ENCODE assay signal across 1 cellular context in the genomic region with DNA sequence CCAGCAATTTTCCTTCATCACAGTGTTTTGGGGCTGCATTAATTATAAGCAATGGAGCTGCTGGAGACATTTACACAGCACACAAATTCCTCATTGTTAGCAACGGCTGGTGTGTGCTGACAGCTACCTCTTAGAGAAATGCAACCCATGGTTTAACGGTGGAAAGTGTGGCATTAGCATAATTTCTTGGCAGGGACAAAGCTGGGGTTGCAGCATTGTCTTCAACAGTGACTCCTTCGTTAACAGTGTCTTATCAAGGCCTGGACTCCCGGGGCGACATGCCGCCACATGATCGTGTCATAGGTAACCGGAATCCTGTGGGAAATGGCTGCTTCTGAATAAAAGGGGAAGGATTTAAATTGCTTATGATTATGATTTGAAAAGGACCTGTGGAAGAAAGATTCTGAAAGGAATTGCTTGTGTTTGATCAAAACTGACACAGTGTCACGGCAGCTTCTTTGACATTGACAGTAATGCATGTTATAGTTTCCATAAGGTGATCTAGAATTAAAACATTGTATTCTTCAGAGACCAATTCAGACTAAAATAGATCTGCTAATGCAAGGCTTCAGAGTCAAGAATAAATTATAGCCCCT.
TF ChIP-seq lines count a peak whose summit lies in the region.

No MANE protein-coding gene starts in this region.

TF ChIP-seq in HEK293, 187 proteins besides CTCF, POLR2A, EP300 and RAD21 (continued from another document):
- TF ChIP-seq, protein P1, sequence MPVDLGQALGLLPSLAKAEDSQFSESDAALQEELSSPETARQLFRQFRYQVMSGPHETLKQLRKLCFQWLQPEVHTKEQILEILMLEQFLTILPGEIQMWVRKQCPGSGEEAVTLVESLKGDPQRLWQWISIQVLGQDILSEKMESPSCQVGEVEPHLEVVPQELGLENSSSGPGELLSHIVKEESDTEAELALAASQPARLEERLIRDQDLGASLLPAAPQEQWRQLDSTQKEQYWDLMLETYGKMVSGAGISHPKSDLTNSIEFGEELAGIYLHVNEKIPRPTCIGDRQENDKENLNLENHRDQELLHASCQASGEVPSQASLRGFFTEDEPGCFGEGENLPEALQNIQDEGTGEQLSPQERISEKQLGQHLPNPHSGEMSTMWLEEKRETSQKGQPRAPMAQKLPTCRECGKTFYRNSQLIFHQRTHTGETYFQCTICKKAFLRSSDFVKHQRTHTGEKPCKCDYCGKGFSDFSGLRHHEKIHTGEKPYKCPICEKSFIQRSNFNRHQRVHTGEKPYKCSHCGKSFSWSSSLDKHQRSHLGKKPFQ (tag by site-specific recombination; IDR thresholded peaks at IDR 0.05) = no peak
- TF ChIP-seq ZBTB48 (tag by site-specific recombination; IDR thresholded peaks at IDR 0.05) (no peak), ZNF48 (tag by site-specific recombination; IDR thresholded peaks at IDR 0.05) (no peak), ZNF24 (tag by site-specific recombination; IDR thresholded peaks at IDR 0.05) (0 out of 2 replicates have a peak, but pooled peaks have one; percentile 35), OVOL3 (tag by site-specific recombination; IDR thresholded peaks at IDR 0.05) (no peak), ZNF664 (tag by site-specific recombination; IDR thresholded peaks at IDR 0.05) (no peak), ZNF274 (IDR thresholded peaks at IDR 0.05; ENCODE audit: low read length) (no peak), ZNF274 (tag by site-specific recombination; IDR thresholded peaks at IDR 0.05; ENCODE audit: borderline replicate concordance) (no peak), ZNF157 (tag by site-specific recombination; IDR thresholded peaks at IDR 0.05) (no peak), ZNF610 (tag by site-specific recombination; IDR thresholded peaks at IDR 0.05; ENCODE audit: borderline replicate concordance) (no peak), HOXD13 (CRISPR knock-in tag; IDR thresholded peaks at IDR 0.05; ENCODE audit: borderline replicate concordance) (no peak), KLF1 (tag by site-specific recombination; IDR thresholded peaks at IDR 0.05) (no peak), ZIC2 (tag by site-specific recombination; IDR thresholded peaks at IDR 0.05) (peak; percentile 75; the same call in 1 of the 2 replicates), KLF16 (tag by site-specific recombination; IDR thresholded peaks at IDR 0.05) (no peak), ZNF843 (tag by site-specific recombination; IDR thresholded peaks at IDR 0.05) (peak; percentile 74), IKZF3 (tag by site-specific recombination; IDR thresholded peaks at IDR 0.05) (no peak), ZNF311 (tag by site-specific recombination; IDR thresholded peaks at IDR 0.05; ENCODE audit: borderline replicate concordance) (no peak), YY2 (tag by site-specific recombination; IDR thresholded peaks at IDR 0.05) (no peak), ZNF558 (tag by site-specific recombination; IDR thresholded peaks at IDR 0.05) (no peak; the same call in 1 of the 2 replicates), ZNF169 (tag by site-specific recombination; IDR thresholded peaks at IDR 0.05) (no peak), ZNF629 (tag by site-specific recombination; IDR thresholded peaks at IDR 0.05) (0 out of 2 replicates have a peak, but pooled peaks have one; percentile 28), ZNF223 (tag by site-specific recombination; IDR thresholded peaks at IDR 0.05) (no peak), ZNF138 (tag by site-specific recombination; IDR thresholded peaks at IDR 0.05; ENCODE audit: borderline replicate concordance) (no peak), ZNF146 (tag by site-specific recombination; IDR thresholded peaks at IDR 0.05) (no peak), ZNF140 (tag by site-specific recombination; IDR thresholded peaks at IDR 0.05) (no peak), ZNF544 (tag by site-specific recombination; IDR thresholded peaks at IDR 0.05) (no peak), KLF7 (tag by site-specific recombination; IDR thresholded peaks at IDR 0.05; ENCODE audit: borderline replicate concordance) (no peak), SP2 (tag by site-specific recombination; IDR thresholded peaks at IDR 0.05) (no peak), ZNF561 (tag by site-specific recombination; IDR thresholded peaks at IDR 0.05; ENCODE audit: borderline replicate concordance) (peak; percentile 87; the same call in 1 of the 2 replicates), ZSCAN30 (tag by site-specific recombination; IDR thresholded peaks at IDR 0.05) (peak; percentile 81; the same call in 1 of the 2 replicates), OSR2 (tag by site-specific recombination; IDR thresholded peaks at IDR 0.05) (peak; percentile 89), ZNF670 (tag by site-specific recombination; IDR thresholded peaks at IDR 0.05; ENCODE audit: low read depth) (no peak), ZNF660 (tag by site-specific recombination; IDR thresholded peaks at IDR 0.05) (peak; percentile 84)
- TF ChIP-seq, protein P2, sequence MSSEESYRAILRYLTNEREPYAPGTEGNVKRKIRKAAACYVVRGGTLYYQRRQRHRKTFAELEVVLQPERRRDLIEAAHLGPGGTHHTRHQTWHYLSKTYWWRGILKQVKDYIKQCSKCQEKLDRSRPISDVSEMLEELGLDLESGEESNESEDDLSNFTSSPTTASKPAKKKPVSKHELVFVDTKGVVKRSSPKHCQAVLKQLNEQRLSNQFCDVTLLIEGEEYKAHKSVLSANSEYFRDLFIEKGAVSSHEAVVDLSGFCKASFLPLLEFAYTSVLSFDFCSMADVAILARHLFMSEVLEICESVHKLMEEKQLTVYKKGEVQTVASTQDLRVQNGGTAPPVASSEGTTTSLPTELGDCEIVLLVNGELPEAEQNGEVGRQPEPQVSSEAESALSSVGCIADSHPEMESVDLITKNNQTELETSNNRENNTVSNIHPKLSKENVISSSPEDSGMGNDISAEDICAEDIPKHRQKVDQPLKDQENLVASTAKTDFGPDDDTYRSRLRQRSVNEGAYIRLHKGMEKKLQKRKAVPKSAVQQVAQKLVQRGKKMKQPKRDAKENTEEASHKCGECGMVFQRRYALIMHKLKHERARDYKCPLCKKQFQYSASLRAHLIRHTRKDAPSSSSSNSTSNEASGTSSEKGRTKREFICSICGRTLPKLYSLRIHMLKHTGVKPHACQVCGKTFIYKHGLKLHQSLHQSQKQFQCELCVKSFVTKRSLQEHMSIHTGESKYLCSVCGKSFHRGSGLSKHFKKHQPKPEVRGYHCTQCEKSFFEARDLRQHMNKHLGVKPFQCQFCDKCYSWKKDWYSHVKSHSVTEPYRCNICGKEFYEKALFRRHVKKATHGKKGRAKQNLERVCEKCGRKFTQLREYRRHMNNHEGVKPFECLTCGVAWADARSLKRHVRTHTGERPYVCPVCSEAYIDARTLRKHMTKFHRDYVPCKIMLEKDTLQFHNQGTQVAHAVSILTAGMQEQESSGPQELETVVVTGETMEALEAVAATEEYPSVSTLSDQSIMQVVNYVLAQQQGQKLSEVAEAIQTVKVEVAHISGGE (tag by site-specific recombination; conservative IDR thresholded peaks at IDR 0.05; ENCODE audit: low read depth) = no peak
- TF ChIP-seq, protein P3, sequence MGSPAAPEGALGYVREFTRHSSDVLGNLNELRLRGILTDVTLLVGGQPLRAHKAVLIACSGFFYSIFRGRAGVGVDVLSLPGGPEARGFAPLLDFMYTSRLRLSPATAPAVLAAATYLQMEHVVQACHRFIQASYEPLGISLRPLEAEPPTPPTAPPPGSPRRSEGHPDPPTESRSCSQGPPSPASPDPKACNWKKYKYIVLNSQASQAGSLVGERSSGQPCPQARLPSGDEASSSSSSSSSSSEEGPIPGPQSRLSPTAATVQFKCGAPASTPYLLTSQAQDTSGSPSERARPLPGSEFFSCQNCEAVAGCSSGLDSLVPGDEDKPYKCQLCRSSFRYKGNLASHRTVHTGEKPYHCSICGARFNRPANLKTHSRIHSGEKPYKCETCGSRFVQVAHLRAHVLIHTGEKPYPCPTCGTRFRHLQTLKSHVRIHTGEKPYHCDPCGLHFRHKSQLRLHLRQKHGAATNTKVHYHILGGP (tag by site-specific recombination; IDR thresholded peaks at IDR 0.05) = no peak
- TF ChIP-seq, protein P4, sequence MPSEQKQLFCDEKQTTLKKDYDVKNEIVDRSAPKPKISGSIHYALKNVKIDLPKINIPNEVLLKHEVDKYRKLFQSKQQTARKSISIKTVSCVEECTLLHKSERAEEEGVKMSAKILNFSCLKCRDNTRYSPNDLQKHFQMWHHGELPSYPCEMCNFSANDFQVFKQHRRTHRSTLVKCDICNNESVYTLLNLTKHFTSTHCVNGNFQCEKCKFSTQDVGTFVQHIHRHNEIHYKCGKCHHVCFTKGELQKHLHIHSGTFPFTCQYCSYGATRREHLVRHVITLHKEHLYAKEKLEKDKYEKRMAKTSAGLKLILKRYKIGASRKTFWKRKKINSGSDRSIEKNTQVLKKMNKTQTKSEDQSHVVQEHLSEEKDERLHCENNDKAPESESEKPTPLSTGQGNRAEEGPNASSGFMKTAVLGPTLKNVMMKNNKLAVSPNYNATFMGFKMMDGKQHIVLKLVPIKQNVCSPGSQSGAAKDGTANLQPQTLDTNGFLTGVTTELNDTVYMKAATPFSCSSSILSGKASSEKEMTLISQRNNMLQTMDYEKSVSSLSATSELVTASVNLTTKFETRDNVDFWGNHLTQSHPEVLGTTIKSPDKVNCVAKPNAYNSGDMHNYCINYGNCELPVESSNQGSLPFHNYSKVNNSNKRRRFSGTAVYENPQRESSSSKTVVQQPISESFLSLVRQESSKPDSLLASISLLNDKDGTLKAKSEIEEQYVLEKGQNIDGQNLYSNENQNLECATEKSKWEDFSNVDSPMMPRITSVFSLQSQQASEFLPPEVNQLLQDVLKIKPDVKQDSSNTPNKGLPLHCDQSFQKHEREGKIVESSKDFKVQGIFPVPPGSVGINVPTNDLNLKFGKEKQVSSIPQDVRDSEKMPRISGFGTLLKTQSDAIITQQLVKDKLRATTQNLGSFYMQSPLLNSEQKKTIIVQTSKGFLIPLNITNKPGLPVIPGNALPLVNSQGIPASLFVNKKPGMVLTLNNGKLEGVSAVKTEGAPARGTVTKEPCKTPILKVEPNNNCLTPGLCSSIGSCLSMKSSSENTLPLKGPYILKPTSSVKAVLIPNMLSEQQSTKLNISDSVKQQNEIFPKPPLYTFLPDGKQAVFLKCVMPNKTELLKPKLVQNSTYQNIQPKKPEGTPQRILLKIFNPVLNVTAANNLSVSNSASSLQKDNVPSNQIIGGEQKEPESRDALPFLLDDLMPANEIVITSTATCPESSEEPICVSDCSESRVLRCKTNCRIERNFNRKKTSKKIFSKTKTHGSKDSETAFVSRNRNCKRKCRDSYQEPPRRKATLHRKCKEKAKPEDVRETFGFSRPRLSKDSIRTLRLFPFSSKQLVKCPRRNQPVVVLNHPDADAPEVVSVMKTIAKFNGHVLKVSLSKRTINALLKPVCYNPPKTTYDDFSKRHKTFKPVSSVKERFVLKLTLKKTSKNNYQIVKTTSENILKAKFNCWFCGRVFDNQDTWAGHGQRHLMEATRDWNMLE (tag by site-specific recombination; conservative IDR thresholded peaks at IDR 0.05; ENCODE audit: low read depth) = 0 out of 2 replicates have a peak, but pooled peaks have one; percentile 17
- TF ChIP-seq, protein P5, sequence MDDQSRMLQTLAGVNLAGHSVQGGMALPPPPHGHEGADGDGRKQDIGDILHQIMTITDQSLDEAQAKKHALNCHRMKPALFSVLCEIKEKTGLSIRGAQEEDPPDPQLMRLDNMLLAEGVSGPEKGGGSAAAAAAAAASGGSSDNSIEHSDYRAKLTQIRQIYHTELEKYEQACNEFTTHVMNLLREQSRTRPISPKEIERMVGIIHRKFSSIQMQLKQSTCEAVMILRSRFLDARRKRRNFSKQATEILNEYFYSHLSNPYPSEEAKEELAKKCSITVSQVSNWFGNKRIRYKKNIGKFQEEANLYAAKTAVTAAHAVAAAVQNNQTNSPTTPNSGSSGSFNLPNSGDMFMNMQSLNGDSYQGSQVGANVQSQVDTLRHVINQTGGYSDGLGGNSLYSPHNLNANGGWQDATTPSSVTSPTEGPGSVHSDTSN (CRISPR knock-in tag; IDR thresholded peaks at IDR 0.05) = no peak
- TF ChIP-seq, protein P6, sequence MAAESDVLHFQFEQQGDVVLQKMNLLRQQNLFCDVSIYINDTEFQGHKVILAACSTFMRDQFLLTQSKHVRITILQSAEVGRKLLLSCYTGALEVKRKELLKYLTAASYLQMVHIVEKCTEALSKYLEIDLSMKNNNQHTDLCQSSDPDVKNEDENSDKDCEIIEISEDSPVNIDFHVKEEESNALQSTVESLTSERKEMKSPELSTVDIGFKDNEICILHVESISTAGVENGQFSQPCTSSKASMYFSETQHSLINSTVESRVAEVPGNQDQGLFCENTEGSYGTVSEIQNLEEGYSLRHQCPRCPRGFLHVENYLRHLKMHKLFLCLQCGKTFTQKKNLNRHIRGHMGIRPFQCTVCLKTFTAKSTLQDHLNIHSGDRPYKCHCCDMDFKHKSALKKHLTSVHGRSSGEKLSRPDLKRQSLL (tag by site-specific recombination; IDR thresholded peaks at IDR 0.05) = 0 out of 2 replicates have a peak, but pooled peaks have one; percentile 6
- TF ChIP-seq, protein P7, sequence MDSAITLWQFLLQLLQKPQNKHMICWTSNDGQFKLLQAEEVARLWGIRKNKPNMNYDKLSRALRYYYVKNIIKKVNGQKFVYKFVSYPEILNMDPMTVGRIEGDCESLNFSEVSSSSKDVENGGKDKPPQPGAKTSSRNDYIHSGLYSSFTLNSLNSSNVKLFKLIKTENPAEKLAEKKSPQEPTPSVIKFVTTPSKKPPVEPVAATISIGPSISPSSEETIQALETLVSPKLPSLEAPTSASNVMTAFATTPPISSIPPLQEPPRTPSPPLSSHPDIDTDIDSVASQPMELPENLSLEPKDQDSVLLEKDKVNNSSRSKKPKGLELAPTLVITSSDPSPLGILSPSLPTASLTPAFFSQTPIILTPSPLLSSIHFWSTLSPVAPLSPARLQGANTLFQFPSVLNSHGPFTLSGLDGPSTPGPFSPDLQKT (IDR thresholded peaks at IDR 0.05; ENCODE audit: borderline replicate concordance, low read depth, low read length) = no peak
- TF ChIP-seq, protein P8, sequence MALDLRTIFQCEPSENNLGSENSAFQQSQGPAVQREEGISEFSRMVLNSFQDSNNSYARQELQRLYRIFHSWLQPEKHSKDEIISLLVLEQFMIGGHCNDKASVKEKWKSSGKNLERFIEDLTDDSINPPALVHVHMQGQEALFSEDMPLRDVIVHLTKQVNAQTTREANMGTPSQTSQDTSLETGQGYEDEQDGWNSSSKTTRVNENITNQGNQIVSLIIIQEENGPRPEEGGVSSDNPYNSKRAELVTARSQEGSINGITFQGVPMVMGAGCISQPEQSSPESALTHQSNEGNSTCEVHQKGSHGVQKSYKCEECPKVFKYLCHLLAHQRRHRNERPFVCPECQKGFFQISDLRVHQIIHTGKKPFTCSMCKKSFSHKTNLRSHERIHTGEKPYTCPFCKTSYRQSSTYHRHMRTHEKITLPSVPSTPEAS (tag by site-specific recombination; IDR thresholded peaks at IDR 0.05) = no peak
